Comparison of ENCODE assay signal across 15 cellular contexts in the genomic region with DNA sequence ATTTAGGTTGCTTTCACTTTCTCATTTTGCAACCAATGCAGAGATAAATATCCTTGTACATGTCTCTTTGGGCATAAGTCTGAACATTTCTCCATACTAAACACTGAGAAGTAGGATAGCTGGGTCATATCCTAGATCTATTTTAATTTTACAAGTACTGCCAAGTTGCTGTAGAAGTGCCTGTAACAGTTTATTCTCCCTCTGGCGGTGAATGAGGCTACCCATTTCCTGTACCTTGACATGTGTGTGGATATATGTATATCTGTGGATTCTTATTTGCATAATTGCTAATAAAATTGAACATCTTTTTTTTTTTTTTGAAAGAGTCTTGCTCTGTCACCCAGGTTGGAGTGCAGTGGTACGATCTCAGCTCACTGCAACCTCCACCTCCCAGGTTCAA. TPM values are rescaled to one million over a fixed set of nuclear protein-coding genes. Genes with fewer than 3 reads are reported as not detected.
DNase-seq lines count a peak whose midpoint lies in the region; TF ChIP-seq lines count a peak whose summit lies in the region.
"Had no signal": no experiment of that assay in that cellular context is flagged by ENCODE, and none has a peak within 500 bp of the region (broad histone marks: within the 10 kb centered on the region; RNA-seq: fewer than 3 reads in every experiment).

No MANE protein-coding gene starts in this region.

- WGBS in mammary epithelial cell (ENCODE audit: low coverage, missing lambda C conversion rate) = 68% methylated on average over 2 of the region's 2 CpGs

- dilution Hi-C loops in mammary epithelial cell (cut with HindIII; ENCODE audit: low sequenced_read_pairs) = no loop called here

- CTCF ChIA-PET in MCF 10A (lab: Yijun Ruan, JAX) = interaction anchor here (0.6 to 1.1 kb wide), 2 partner anchors 18 to 50 kb away, joined by 3 to 4 read pairs; no protein-coding TSS in a partner anchor
- CTCF ChIA-PET in mammary epithelial cell (lab: Charles Lee; ENCODE audit: low non-redundant PET) = no interaction called here

- peaks cover 6% of the 10 kb centered on the region for H3K9me3 ChIP-seq in mammary epithelial cell (replicated peaks; ENCODE audit: insufficient read depth, low read length)
- peaks cover 1% of the 10 kb centered on the region for H3K9me3 ChIP-seq in SJCRH30 (replicated peaks)

- H3K9ac ChIP-seq in mammary epithelial cell (ENCODE audit: insufficient read depth, low read length) = no peak overlapping the region

- intact Hi-C loops in MCF 10A (cut with micrococcal nuclease) (no loop called here), mammary epithelial cell (cut with micrococcal nuclease) (no loop called here)

- no peaks in the 10 kb centered on the region for H3K9me3 Mint-ChIP-seq in MCF 10A (ENCODE audit: unreplicated experiment)
- H3K9me3 Mint-ChIP-seq in endothelial cell (ENCODE audit: unreplicated experiment) = no peaks in the 10 kb centered on the region

- H3K36me3 ChIP-seq in mammary epithelial cell (ENCODE audit: insufficient read depth, low read length) (no peaks in the 10 kb centered on the region), SJCRH30 (no peaks in the 10 kb centered on the region)

- in situ Hi-C loops in mammary epithelial cell (cut with MboI; ENCODE audit: low sequenced_read_pairs in 2 of 2) = no loop called here

- no peak overlapping the region for H2AFZ ChIP-seq in mammary epithelial cell (ENCODE audit: low read depth, low read length)

- no peak overlapping the region for H3K4me3 Mint-ChIP-seq in MCF 10A (ENCODE audit: unreplicated experiment)
- H3K4me3 Mint-ChIP-seq in endothelial cell (ENCODE audit: unreplicated experiment) = no peak overlapping the region
- H3K4me3 Mint-ChIP-seq: activated CD8-positive, alpha-beta T cell treated with anti-CD3 and anti-CD28 coated beads, Interleukin-2, amount 10 ng/mL, durations not matched to agents 7 days and 5 days had no signal

- no peak overlapping the region for H3K4me3 ChIP-seq in mammary epithelial cell (replicated peaks in 1 of 3; ENCODE audit: insufficient read depth in 1 of 3, low read depth in 2 of 3, low read length in 3 of 3)
- no peak overlapping the region for H3K4me3 ChIP-seq in epithelial cell of esophagus (ENCODE audit: low read length)
- no peak overlapping the region for H3K4me3 ChIP-seq in SJCRH30

- POLR2A ChIA-PET in MCF 10A (lab: Yijun Ruan, JAX) = interaction anchor here (1.4 to 7.8 kb wide), 3 partner anchors 9 to 51 kb away, joined by 3 to 573 read pairs (median 97); partner anchors contain the start of gene PNRC1

- no peaks in the 10 kb centered on the region for H4K20me1 ChIP-seq in mammary epithelial cell (ENCODE audit: insufficient read depth, low read length)

- BruUV-seq in MCF 10A (replicated peaks; lab: Mats Ljungman, UMichigan) (no TSS peak), mammary epithelial cell (replicated peaks; lab: Mats Ljungman, UMichigan) (no TSS peak)

- peak; percentile 33 for DNase-seq in MCF 10A (ENCODE audit: unreplicated experiment)
- no peak for DNase-seq in mammary epithelial cell
- peak; percentile 23 to 26 for DNase-seq in Kasumi-1 (lab: John Stamatoyannopoulos, UW)
- DNase-seq in epithelial cell of esophagus (ENCODE audit: low read depth) = peak; percentile 32
- DNase-seq in superior temporal gyrus (ENCODE audit: extremely low spot score) = peak; percentile 40
- no peak for DNase-seq in endothelial cell (ENCODE audit: low spot score)
- DNase-seq in SJCRH30 = no peak
- no peak for DNase-seq in activated CD4-positive, alpha-beta T cell treated with anti-CD3 and anti-CD28 coated beads, Interleukin-2, amount 50 U/mL, for 4 hours
- DNase-seq: activated CD8-positive, alpha-beta T cell treated with anti-CD3 and anti-CD28 coated beads, Interleukin-2, amount 10 ng/mL, durations not matched to agents 7 days and 5 days; COR-L47; left ventricle myocardium superior; NCI-H748 treated with DMSO at 0.1 percent for 48 hours; retina; RPMI8226; stimulated activated naive CD8-positive, alpha-beta T cell treated with anti-CD3 and anti-CD28 coated beads, Interleukin-15, Interleukin-2, amounts not matched to agents 100 U/mL and 50 U/mL, for 24 hours had no signal

- no peak overlapping the region for H3K27ac Mint-ChIP-seq in MCF 10A (ENCODE audit: low read depth, unreplicated experiment)
- no peak overlapping the region for H3K27ac Mint-ChIP-seq in endothelial cell (ENCODE audit: unreplicated experiment)
- H3K27ac Mint-ChIP-seq: activated CD8-positive, alpha-beta T cell treated with anti-CD3 and anti-CD28 coated beads, Interleukin-2, amount 10 ng/mL, durations not matched to agents 7 days and 5 days had no signal

- H3K27me3 ChIP-seq in mammary epithelial cell (ENCODE audit: insufficient read depth, low read length) = no peaks in the 10 kb centered on the region
- H3K27me3 ChIP-seq in SJCRH30 = no peaks in the 10 kb centered on the region

- peaks cover 27% of the 10 kb centered on the region for H3K4me1 ChIP-seq in mammary epithelial cell (ENCODE audit: insufficient read depth, low read length)
- peaks cover 9% of the 10 kb centered on the region; the same call in 1 of the 2 replicates for H3K4me1 ChIP-seq in SJCRH30

- H3K4me1 Mint-ChIP-seq in MCF 10A (ENCODE audit: insufficient read depth, unreplicated experiment) (peaks cover 21% of the 10 kb centered on the region), endothelial cell (ENCODE audit: unreplicated experiment) (peaks cover 8% of the 10 kb centered on the region)

- no peaks in the 10 kb centered on the region for H3K27me3 Mint-ChIP-seq in MCF 10A (ENCODE audit: insufficient read depth, unreplicated experiment)
- H3K27me3 Mint-ChIP-seq in endothelial cell (ENCODE audit: unreplicated experiment) = no peaks in the 10 kb centered on the region

- H3K4me2 ChIP-seq in mammary epithelial cell (ENCODE audit: insufficient read depth, low read depth, low read length) = no peak overlapping the region

- H3K27ac ChIP-seq in mammary epithelial cell (ENCODE audit: insufficient read depth, low read depth, low read length) (no peak overlapping the region), SJCRH30 (no peak overlapping the region)

- no peaks in the 10 kb centered on the region for H3K79me2 ChIP-seq in mammary epithelial cell (ENCODE audit: insufficient read depth, low read length)

- TF ChIP-seq CTCF in MCF 10A (IDR thresholded peaks at IDR 0.05; ENCODE audit: unreplicated experiment) (no peak), mammary epithelial cell (conservative IDR thresholded peaks at IDR 0.05 in 1 of 2, IDR thresholded peaks at IDR 0.05 in 1 of 2; ENCODE audit: extremely low read depth in 1 of 2, insufficient read depth in 1 of 2, low read depth in 1 of 2, low read length in 2 of 2) (peak in 1 of 2 donors; percentile 38), epithelial cell of esophagus (IDR thresholded peaks at IDR 0.05; ENCODE audit: insufficient read depth, low read depth, low read length, missing control alignments) (no peak), endothelial cell (IDR thresholded peaks at IDR 0.05; ENCODE audit: unreplicated experiment) (no peak)

- H3K36me3 Mint-ChIP-seq in MCF 10A (ENCODE audit: insufficient read depth, unreplicated experiment) (peaks cover under 1% of the 10 kb centered on the region), endothelial cell (ENCODE audit: low read depth, unreplicated experiment) (peaks cover under 1% of the 10 kb centered on the region)

RNA-seq across cellular contexts. Expression of gene PNRC1, which starts 48.0 kb away (rescaled TPM):
- 158 and 183 TPM in 2 replicates for total RNA-seq in MCF 10A (2022)
- total RNA-seq in mammary epithelial cell = 10 to 100 TPM; 56.6 to 75.0 TPM
- polyA plus RNA-seq in mammary epithelial cell = 4.7 TPM
- 27.0 TPM for polyA minus RNA-seq in mammary epithelial cell
- total RNA-seq in endothelial cell (ENCODE audit: unreplicated experiment) = 135 TPM
- 51.8 and 54.8 TPM in 2 replicates for total RNA-seq in SJCRH30 (2014; rRNA removed; shearing (Covaris generic))

Comparison
In these comparisons a context has a peak if more than half of its experiments do, and no peak if none do; other contexts are left out.
1. DNase-seq: peak in MCF 10A (single experiment), Kasumi-1 (2 of 2), epithelial cell of esophagus (single experiment) and superior temporal gyrus (single experiment); none in mammary epithelial cell (single experiment), endothelial cell (single experiment), SJCRH30 (0 of 2) and activated CD4-positive, alpha-beta T cell treated with anti-CD3 and anti-CD28 coated beads, Interleukin-2, amount 50 U/mL, for 4 hours (0 of 2).